In genomic region chr22:47123827-47124442, GRCh38 we compare ENCODE assay signal across 18 cellular contexts.
DNase-seq lines count a peak whose midpoint lies in the region; ATAC-seq, FAIRE-seq and TF ChIP-seq lines count a peak whose summit lies in the region.
"Had no signal": no experiment of that assay in that cellular context is flagged by ENCODE, and none has a peak within 500 bp of the region (broad histone marks: within the 10 kb centered on the region; RNA-seq: fewer than 3 reads in every experiment).

No MANE protein-coding gene starts in this region.

- no peaks in the 10 kb centered on the region for H3K27me3 Mint-ChIP-seq in IgD-negative memory B cell

- no peak overlapping the region for H2BK20ac ChIP-seq in H1 (ENCODE audit: low read length)

- ATAC-seq in DND-41 (ENCODE audit: insufficient read depth, low read depth) (peak; percentile 32; the same call in 1 of the 3 replicates), GM19397 (IDR thresholded peaks at IDR 0.05; ENCODE audit: unreplicated experiment) (no peak)
- ATAC-seq: left lung had no signal

- H2BK15ac ChIP-seq in H1 (ENCODE audit: low read length): no peak overlapping the region

- H2BK12ac ChIP-seq in H1 (ENCODE audit: low read depth, low read length): peak overlapping the region; percentile 60

- no peaks in the 10 kb centered on the region for H3K9me3 Mint-ChIP-seq in IgD-negative memory B cell

- H4K8ac ChIP-seq in H1 (ENCODE audit: extremely low read depth, insufficient read depth, low read length): peak overlapping the region; percentile 76

- POLR2A ChIA-PET in H1 (lab: Charles Lee; ENCODE audit: partially characterized antibody): interaction anchor here (1.6 kb wide), 1 partner anchor 167 kb away, joined by 4 read pairs; no protein-coding TSS in a partner anchor

- no peak for FAIRE-seq in H1 (lab: Jason Lieb, UNC)
- FAIRE-seq: endothelial cell of umbilical vein had no signal

- H4K20me1 ChIP-seq in DND-41 (ENCODE audit: insufficient read depth, low read length): peaks cover 4% of the 10 kb centered on the region; the same call in 1 of the 2 replicates
- H4K20me1 ChIP-seq in H1 (replicated peaks in 1 of 2; ENCODE audit: control insufficient read depth in 1 of 2, insufficient read depth in 2 of 2, low read length in 2 of 2): peaks cover 0 to 5% of the 10 kb centered on the region in 2 experiments
- no peaks in the 10 kb centered on the region for H4K20me1 ChIP-seq in osteoblast (ENCODE audit: insufficient read depth, low read length)

- no peak for TF ChIP-seq POLR2A in H1 (IDR thresholded peaks at IDR 0.05; ENCODE audit: control extremely low read depth in 1 of 2, low read depth in 2 of 2, low read length in 2 of 2)

- no peak for TF ChIP-seq EP300 in H1 (IDR thresholded peaks at IDR 0.05; ENCODE audit: borderline replicate concordance in 1 of 2, low read depth in 2 of 2, low read length in 2 of 2)

- H3K9ac ChIP-seq in DND-41 (ENCODE audit: low read depth, low read length): no peak overlapping the region
- no peak overlapping the region for H3K9ac ChIP-seq in H1 (replicated peaks in 1 of 4; ENCODE audit: extremely low read depth in 1 of 4, low read depth in 3 of 4, low read length in 3 of 4)
- H3K9ac ChIP-seq: BLaER1 had no signal

- no peak overlapping the region for H3K23ac ChIP-seq in H1 (ENCODE audit: insufficient read length)

- H3K79me1 ChIP-seq in H1 (ENCODE audit: low read depth, low read length): no peaks in the 10 kb centered on the region

- no peak for TF ChIP-seq CTCF in DND-41 (IDR thresholded peaks at IDR 0.05; ENCODE audit: borderline replicate concordance, extremely low read depth, low read length, poor library complexity, severe bottlenecking)
- TF ChIP-seq CTCF in H1 (IDR thresholded peaks at IDR 0.05; ENCODE audit: control extremely low read depth in 1 of 3, insufficient read depth in 1 of 3, low read depth in 1 of 3, low read length in 3 of 3): no peak
- no peak for TF ChIP-seq CTCF in osteoblast (IDR thresholded peaks at IDR 0.05; ENCODE audit: extremely low read depth, low read depth, low read length)

- no peak overlapping the region for H3K4me3 ChIP-seq in DND-41 (ENCODE audit: low read depth in 1 of 2, low read length in 2 of 2)
- H3K4me3 ChIP-seq in H1 (ENCODE audit: extremely low read depth in 1 of 4, insufficient read depth in 2 of 4, low read depth in 3 of 4, low read length in 4 of 4): no peak overlapping the region
- no peak overlapping the region for H3K4me3 ChIP-seq in osteoblast (ENCODE audit: insufficient read depth, low read length)
- H3K4me3 ChIP-seq in effector memory CD4-positive, alpha-beta T cell (ENCODE audit: insufficient read depth, low read depth, low read length, poor library complexity, severe bottlenecking): no peak overlapping the region
- H3K4me3 ChIP-seq: BLaER1, left lung had no signal

- H3K4me2 ChIP-seq in DND-41 (ENCODE audit: insufficient read depth, low read length): no peak overlapping the region
- H3K4me2 ChIP-seq in H1 (ENCODE audit: insufficient read depth in 1 of 2, low read depth in 2 of 2, low read length in 2 of 2): no peak overlapping the region
- H3K4me2 ChIP-seq in osteoblast (ENCODE audit: insufficient read depth, low read length): no peak overlapping the region
- H3K4me2 ChIP-seq: BLaER1 had no signal

- no peak overlapping the region for H3K4ac ChIP-seq in H1 (replicated peaks; ENCODE audit: insufficient read length, low read depth, low read length)

- peak overlapping the region; percentile 26 for H4K5ac ChIP-seq in H1 (ENCODE audit: insufficient read length, low read depth, low read length)

- H2AFZ ChIP-seq in DND-41 (ENCODE audit: low read depth, low read length) (no peak overlapping the region), H1 (ENCODE audit: low read length) (no peak overlapping the region), osteoblast (ENCODE audit: low read length) (no peak overlapping the region)

- no peak overlapping the region for H3K56ac ChIP-seq in H1 (replicated peaks; ENCODE audit: insufficient read length, low read depth, low read length)

- DNase-seq in DND-41 (peak; percentile 37), H1 (ENCODE audit: low read depth in 1 of 2, low spot score in 2 of 2) (no peak), osteoblast (ENCODE audit: insufficient read length, low spot score, missing footprints) (peak; percentile 39), cerebellum (ENCODE audit: low spot score) (no peak)
- no peak for DNase-seq in effector memory CD4-positive, alpha-beta T cell
- DNase-seq: activated CD8-positive, alpha-beta memory T cell treated with anti-CD3 and anti-CD28 coated beads for 24 hours; anterior cingulate cortex; foreskin fibroblast; GOT3; NCI-H1694; NK-92 treated with Interleukin-12 subunit alpha and Interleukin-12 subunit beta, amount 100 ng/mL, for 24 hours; RPMI8226; stimulated activated CD4-positive, alpha-beta T cell treated with anti-CD3 and anti-CD28 coated beads, Interleukin-4, amount 100 ng/mL, for 24 hours had no signal

- H2BK120ac ChIP-seq in H1 (replicated peaks; ENCODE audit: low read depth, low read length): no peak overlapping the region

- 0 out of 2 replicates have a peak overlapping the region, but pooled peaks have one; percentile 9 for H2AK5ac ChIP-seq in H1 (ENCODE audit: low read depth, low read length)

- peak overlapping the region in 3 of 4 donors; percentile 32 to 72 (median 38) for H3K4me3 Mint-ChIP-seq in IgD-negative memory B cell

- H3K4me1 ChIP-seq in DND-41 (ENCODE audit: insufficient read depth, low read length): peaks cover 28% of the 10 kb centered on the region
- peaks cover 0 to 9% (median 4%) of the 10 kb centered on the region in 4 experiments; a peak in 5 of 7 replicates for H3K4me1 ChIP-seq in H1 (replicated peaks in 1 of 4; ENCODE audit: control insufficient read depth in 3 of 4, insufficient read depth in 4 of 4, low read length in 3 of 4)
- H3K4me1 ChIP-seq in osteoblast (ENCODE audit: insufficient read depth, low read length): no peaks in the 10 kb centered on the region
- H3K4me1 ChIP-seq in effector memory CD4-positive, alpha-beta T cell (ENCODE audit: control insufficient read depth, insufficient read depth, low read length, poor library complexity, severe bottlenecking): no peaks in the 10 kb centered on the region
- H3K4me1 ChIP-seq: left lung had no signal

- peaks cover 0 to 8% (median 6%) of the 10 kb centered on the region in 3 donors for H3K4me1 Mint-ChIP-seq in IgD-negative memory B cell

- WGBS in H1 (ENCODE audit: extremely low coverage in 1 of 2, insufficient coverage in 1 of 2, insufficient read length in 1 of 2, insufficient replicate concordance in 2 of 2, low coverage in 1 of 2, low lambda C conversion rate in 2 of 2, missing lambda C conversion rate in 1 of 2), 2 experiments: 95% methylated on average over 14 of the region's 16 CpGs; no CpG with 5 or more reads in 1 of the 2 experiments

- peak overlapping the region; percentile 66 for H3K27ac ChIP-seq in DND-41 (ENCODE audit: low read length)
- H3K27ac ChIP-seq in H1 (ENCODE audit: low read depth, low read length): no peak overlapping the region; the same call in 1 of the 2 replicates
- no peak overlapping the region for H3K27ac ChIP-seq in osteoblast (ENCODE audit: low read depth, low read length)
- H3K27ac ChIP-seq in effector memory CD4-positive, alpha-beta T cell (ENCODE audit: insufficient read depth, low read length, poor library complexity, severe bottlenecking): no peak overlapping the region
- H3K27ac ChIP-seq: BLaER1, left lung had no signal

- TF ChIP-seq RAD21 in H1 (IDR thresholded peaks at IDR 0.05 in 1 of 2, conservative IDR thresholded peaks at IDR 0.05 in 1 of 2; ENCODE audit: low read depth in 2 of 2, low read length in 2 of 2): no peak

- peak overlapping the region; percentile 60; the same call in 1 of the 2 replicates for H2BK5ac ChIP-seq in H1 (ENCODE audit: low read depth, low read length)

- H3K9me3 ChIP-seq in DND-41 (ENCODE audit: insufficient read depth, low read length, severe bottlenecking) (no peaks in the 10 kb centered on the region), H1 (ENCODE audit: insufficient read depth in 2 of 2, low read depth in 1 of 2, low read length in 1 of 2) (no peaks in the 10 kb centered on the region), osteoblast (ENCODE audit: low read depth, low read length) (no peaks in the 10 kb centered on the region)
- H3K9me3 ChIP-seq in effector memory CD4-positive, alpha-beta T cell (ENCODE audit: control insufficient read depth, low read length): no peaks in the 10 kb centered on the region
- H3K9me3 ChIP-seq: BLaER1, left lung had no signal

- H3K36me3 ChIP-seq in DND-41 (ENCODE audit: insufficient read depth, low read length): no peaks in the 10 kb centered on the region
- H3K36me3 ChIP-seq in H1 (ENCODE audit: control insufficient read depth in 2 of 4, insufficient read depth in 4 of 4, low read length in 3 of 4): no peaks in the 10 kb centered on the region
- H3K36me3 ChIP-seq in osteoblast (ENCODE audit: insufficient read depth, low read length): no peaks in the 10 kb centered on the region
- H3K36me3 ChIP-seq in effector memory CD4-positive, alpha-beta T cell (ENCODE audit: control insufficient read depth, insufficient read depth, low read length): no peaks in the 10 kb centered on the region

- H3K27me3 ChIP-seq in DND-41 (ENCODE audit: insufficient read depth, low read length, poor library complexity) (no peaks in the 10 kb centered on the region), H1 (replicated peaks in 1 of 4; ENCODE audit: control insufficient read depth in 3 of 4, extremely low read depth in 1 of 4, insufficient read depth in 3 of 4, low read length in 3 of 4) (no peaks in the 10 kb centered on the region), osteoblast (ENCODE audit: insufficient read depth, low read length) (no peaks in the 10 kb centered on the region)
- H3K27me3 ChIP-seq in effector memory CD4-positive, alpha-beta T cell (replicated peaks; ENCODE audit: control insufficient read depth, insufficient read depth, low read length, poor library complexity, severe bottlenecking): no peaks in the 10 kb centered on the region
- H3K27me3 ChIP-seq: BLaER1, left lung had no signal

- CTCF ChIA-PET in H1 (lab: Charles Lee; ENCODE audit: partially characterized antibody): interaction anchor here (1.0 to 2.2 kb wide), 4 partner anchors 8 to 325 kb away, joined by 4 to 7 read pairs (median 5); no protein-coding TSS in a partner anchor

- peak overlapping the region in 2 of 3 donors; percentile 21 to 49 for H3K27ac Mint-ChIP-seq in IgD-negative memory B cell

- no peaks in the 10 kb centered on the region for H3K23me2 ChIP-seq in H1 (ENCODE audit: low read depth, low read length)

- peak overlapping the region; percentile 78; the same call in 1 of the 2 replicates for H3K18ac ChIP-seq in H1 (ENCODE audit: extremely low read depth, low read length)

- peak overlapping the region; percentile 25 for H4K91ac ChIP-seq in H1 (replicated peaks; ENCODE audit: insufficient read length, low read length)

- H3K14ac ChIP-seq in H1 (ENCODE audit: insufficient read length): no peak overlapping the region

- H3K79me2 ChIP-seq in DND-41 (ENCODE audit: insufficient read depth, low read length) (no peaks in the 10 kb centered on the region), H1 (ENCODE audit: control insufficient read depth in 1 of 2, insufficient read depth in 2 of 2, low read length in 2 of 2) (no peaks in the 10 kb centered on the region), osteoblast (ENCODE audit: insufficient read depth, low read length) (no peaks in the 10 kb centered on the region)

- H3K36me3 Mint-ChIP-seq in IgD-negative memory B cell: peaks cover 3% of the 10 kb centered on the region

Comparison
In these comparisons a context has a peak if more than half of its experiments do, and no peak if none do; other contexts are left out.
1. DNase-seq: peak in DND-41 (single experiment) and osteoblast (single experiment); none in H1 (0 of 2), cerebellum (single experiment) and effector memory CD4-positive, alpha-beta T cell (0 of 3).